13 cellular contexts compared by ENCODE assay signal in the genomic region with DNA sequence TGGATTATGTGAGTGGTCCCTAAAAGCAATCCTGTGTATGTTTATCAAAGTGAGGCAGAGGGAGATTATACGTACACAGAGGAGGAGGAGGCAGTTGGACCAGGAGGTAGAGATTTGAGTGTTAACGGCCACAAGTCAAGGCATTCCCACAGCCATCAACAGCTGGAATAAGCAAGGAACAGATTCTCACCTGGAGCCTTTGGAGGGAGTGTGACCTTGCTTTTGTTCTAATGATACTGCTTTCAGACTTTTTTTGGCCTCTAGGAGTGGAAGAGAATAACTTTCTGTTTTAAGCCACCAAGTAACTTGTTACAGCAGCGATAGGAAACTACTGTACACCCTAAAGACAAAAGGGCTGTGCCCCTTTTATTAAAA. TPM values are rescaled to one million over a fixed set of nuclear protein-coding genes. Genes with fewer than 3 reads are reported as not detected.
DNase-seq lines count a peak whose midpoint lies in the region; ATAC-seq, FAIRE-seq and TF ChIP-seq lines count a peak whose summit lies in the region.
"Had no signal": no experiment of that assay in that cellular context is flagged by ENCODE, and none has a peak within 500 bp of the region (broad histone marks: within the 10 kb centered on the region; RNA-seq: fewer than 3 reads in every experiment).

No MANE protein-coding gene starts in this region.

- H3K4me2 ChIP-seq in A549 (0 out of 3 replicates have a peak overlapping the region, but pooled peaks have one; percentile 3), GM23248 (ENCODE audit: unreplicated experiment) (peak overlapping the region; percentile 22)

- TF ChIP-seq RAD21 in A549 (conservative IDR thresholded peaks at IDR 0.05 in 1 of 2, IDR thresholded peaks at IDR 0.05 in 1 of 2) = no peak

- TF ChIP-seq CTCF in A549 (IDR thresholded peaks at IDR 0.05) (no peak), lung (IDR thresholded peaks at IDR 0.05; ENCODE audit: control extremely low read depth, extremely low read depth) (no peak), HFFc6 (IDR thresholded peaks at IDR 0.05) (no peak), prostate gland (IDR thresholded peaks at IDR 0.05) (no peak), thyroid gland (IDR thresholded peaks at IDR 0.05) (no peak)

- peaks cover 20% of the 10 kb centered on the region for H3K36me3 Mint-ChIP-seq in HFFc6 (ENCODE audit: low read depth)

- peaks cover 4% of the 10 kb centered on the region for H3K4me1 Mint-ChIP-seq in HFFc6 (ENCODE audit: low read depth)

- no peaks in the 10 kb centered on the region for H3K9me2 ChIP-seq in GM23248 (ENCODE audit: insufficient read depth)

- H3K4me1 ChIP-seq in A549 (peaks cover 19% of the 10 kb centered on the region; the same call in 2 of the 3 replicates), GM23248 (ENCODE audit: insufficient read depth) (0 out of 2 replicates have a peak, but pooled peaks cover 5% of the 10 kb centered on the region), adipocyte (ENCODE audit: control insufficient read depth, insufficient read depth, low read length) (no peaks in the 10 kb centered on the region), lung (ENCODE audit: control insufficient read depth in 2 of 2, insufficient read depth in 2 of 2, low read length in 2 of 2) (peaks cover 1 to 12% of the 10 kb centered on the region in 2 donors), prostate gland (replicated peaks) (no peaks in the 10 kb centered on the region), thyroid gland (peaks cover 0 to 5% of the 10 kb centered on the region in 2 donors)
- H3K4me1 ChIP-seq: esophagus squamous epithelium had no signal

- H4K20me1 ChIP-seq in GM23248 (ENCODE audit: insufficient read depth) = no peaks in the 10 kb centered on the region

- peak overlapping the region; percentile 53 for H2AFZ ChIP-seq in GM23248

- H3K36me3 ChIP-seq in GM23248 (ENCODE audit: low read depth) (no peaks in the 10 kb centered on the region), adipocyte (ENCODE audit: control insufficient read depth, insufficient read depth, low read length, severe bottlenecking) (no peaks in the 10 kb centered on the region), lung (ENCODE audit: control insufficient read depth in 2 of 2, insufficient read depth in 2 of 2, low read length in 2 of 2) (peaks cover 0 to 2% of the 10 kb centered on the region in 2 donors), prostate gland (no peaks in the 10 kb centered on the region), thyroid gland (no peaks in the 10 kb centered on the region)
- H3K36me3 ChIP-seq: esophagus squamous epithelium had no signal

- no peaks in the 10 kb centered on the region for H3K27me3 Mint-ChIP-seq in HFFc6 (ENCODE audit: insufficient read depth)

- DNase-seq in A549 (ENCODE audit: low read depth in 1 of 2, low spot score in 1 of 2) = no peak
- no peak for DNase-seq in GM23248
- DNase-seq in adipocyte (ENCODE audit: low read depth) = peak; percentile 6
- no peak for DNase-seq in lung (ENCODE audit: low spot score)
- no peak for DNase-seq in HFFc6
- DNase-seq in prostate gland (ENCODE audit: low spot score) = no peak
- DNase-seq in thyroid gland = no peak
- DNase-seq: activated T-cell treated with anti-CD3 and anti-CD28 coated beads, Interleukin-2, amount 50 U/mL, for 4 hours; esophagus squamous epithelium; NCI-H2227 treated with DMSO at 0.1 percent for 48 hours; stimulated activated CD8-positive, alpha-beta memory T cell treated with anti-CD3 and anti-CD28 coated beads, Interleukin-4, amount 100 ng/mL, for 48 hours had no signal

- no peak overlapping the region for H3K27ac Mint-ChIP-seq in HFFc6

- H3K27ac ChIP-seq in A549 (peak overlapping the region; percentile 6 to 35; a peak in 2 of 6 replicates), GM23248 (no peak overlapping the region), lung (ENCODE audit: low read depth in 1 of 2, low read length in 1 of 2) (peak overlapping the region; percentile 26 to 69), prostate gland (no peak overlapping the region), thyroid gland (peak overlapping the region in 1 of 3 donors; percentile 12)
- H3K27ac ChIP-seq: esophagus squamous epithelium had no signal

- WGBS in A549 (ENCODE audit: missing lambda C conversion rate) = 81% methylated on average over 3 of the region's 3 CpGs
- 66 to 68% methylated on average over 3 of the region's 3 CpGs for WGBS in GM23248 (ENCODE audit: low coverage in 1 of 2, low lambda C conversion rate in 2 of 2, missing lambda C conversion rate in 2 of 2), 2 experiments
- WGBS in lung, 2 donors = 74 to 87% methylated on average over 3 of the region's 3 CpGs
- WGBS in prostate gland = 82% methylated on average over 3 of the region's 3 CpGs
- WGBS in thyroid gland, 2 donors = 87 to 95% methylated on average over 3 of the region's 3 CpGs

- H3K9me3 ChIP-seq in A549 = peaks cover 7% of the 10 kb centered on the region; the same call in 1 of the 3 replicates
- H3K9me3 ChIP-seq in GM23248 (ENCODE audit: low read depth) = no peaks in the 10 kb centered on the region
- H3K9me3 ChIP-seq in adipocyte (ENCODE audit: control insufficient read depth, low read length) = peaks cover 1% of the 10 kb centered on the region
- no peaks in the 10 kb centered on the region for H3K9me3 ChIP-seq in lung (ENCODE audit: control insufficient read depth in 2 of 2, insufficient read depth in 1 of 2, low read length in 1 of 2)
- H3K9me3 ChIP-seq in prostate gland = no peaks in the 10 kb centered on the region
- no peaks in the 10 kb centered on the region for H3K9me3 ChIP-seq in thyroid gland
- H3K9me3 ChIP-seq: esophagus squamous epithelium had no signal

- H3K27me3 ChIP-seq in GM23248 (replicated peaks; ENCODE audit: insufficient read depth) (no peaks in the 10 kb centered on the region), adipocyte (replicated peaks; ENCODE audit: control insufficient read depth, insufficient read depth, low read length) (no peaks in the 10 kb centered on the region), lung (ENCODE audit: control insufficient read depth, insufficient read depth) (no peaks in the 10 kb centered on the region), prostate gland (replicated peaks; ENCODE audit: insufficient read depth) (no peaks in the 10 kb centered on the region), thyroid gland (no peaks in the 10 kb centered on the region)
- H3K27me3 ChIP-seq: esophagus squamous epithelium had no signal

- H3K4me3 ChIP-seq in A549 (no peak overlapping the region), GM23248 (peak overlapping the region; percentile 11; the same call in 1 of the 2 replicates), adipocyte (ENCODE audit: low read length) (no peak overlapping the region), lung (no peak overlapping the region), prostate gland (no peak overlapping the region), thyroid gland (replicated peaks in 1 of 3) (no peak overlapping the region)
- H3K4me3 ChIP-seq: esophagus squamous epithelium had no signal

- H3K9ac ChIP-seq in GM23248 (no peak overlapping the region), adipocyte (ENCODE audit: low read length) (no peak overlapping the region)

- CTCF ChIA-PET in A549 (lab: Yijun Ruan, JAX) = no interaction called here

- H3K79me2 ChIP-seq in GM23248 (ENCODE audit: insufficient read depth) = peaks cover 81% of the 10 kb centered on the region

- no peak for TF ChIP-seq POLR2A in A549 (IDR thresholded peaks at IDR 0.05; ENCODE audit: low read length)
- TF ChIP-seq POLR2A in prostate gland (IDR thresholded peaks at IDR 0.05) = no peak
- no peak for TF ChIP-seq POLR2A in thyroid gland (IDR thresholded peaks at IDR 0.05)

- intact Hi-C loops in prostate gland (cut with DNase I) = no loop called here
- intact Hi-C loops in thyroid gland (cut with DNase I) = no loop called here

- no peak overlapping the region for H3K4me3 Mint-ChIP-seq in HFFc6
- H3K4me3 Mint-ChIP-seq: activated T-cell treated with anti-CD3 and anti-CD28 coated beads, Interleukin-2, amount 50 U/mL, for 4 hours; nephron had no signal

- POLR2A ChIA-PET in A549 (lab: Yijun Ruan, JAX) = no interaction called here

- in situ Hi-C loops in GM23248 (cut with MboI) = no loop called here

- peaks cover 9% of the 10 kb centered on the region for H3K9me3 Mint-ChIP-seq in HFFc6
- H3K9me3 Mint-ChIP-seq: activated T-cell treated with anti-CD3 and anti-CD28 coated beads, Interleukin-2, amount 50 U/mL, for 4 hours had no signal

- ATAC-seq in A549 (peak; percentile 43 to 66; a peak in 5 of 6 replicates), lung (ENCODE audit: insufficient read depth, low FRiP score) (no peak), HG03521 (IDR thresholded peaks at IDR 0.05; ENCODE audit: unreplicated experiment) (no peak)
- ATAC-seq: activated T-cell treated with anti-CD3 and anti-CD28 coated beads, Interleukin-2, amount 50 U/mL, for 4 hours had no signal

- TF ChIP-seq EP300 in A549 (IDR thresholded peaks at IDR 0.05) = no peak

- no peaks in the 10 kb centered on the region for H3F3A ChIP-seq in GM23248 (ENCODE audit: insufficient read depth)

- no peak for FAIRE-seq in A549 (lab: Jason Lieb, UNC)

TF ChIP-seq in A549, 52 proteins besides CTCF, POLR2A, EP300 and RAD21 (continues in another document):
- no peak for TF ChIP-seq MAZ (IDR thresholded peaks at IDR 0.05; ENCODE audit: borderline replicate concordance, low read depth, low read length)
- TF ChIP-seq CBX8 (IDR thresholded peaks at IDR 0.05) = no peak
- no peak for TF ChIP-seq EHMT2 (IDR thresholded peaks at IDR 0.05; ENCODE audit: low read depth)
- no peak for TF ChIP-seq NPAS2 (CRISPR knock-in tag; IDR thresholded peaks at IDR 0.05; ENCODE audit: borderline replicate concordance)
- no peak for TF ChIP-seq TFCP2L1 (CRISPR knock-in tag; IDR thresholded peaks at IDR 0.05)
- no peak for TF ChIP-seq NFE2L2 (conservative IDR thresholded peaks at IDR 0.05; ENCODE audit: low read length)
- TF ChIP-seq POLR2AphosphoS2 (conservative IDR thresholded peaks at IDR 0.05; ENCODE audit: low read length) = no peak
- TF ChIP-seq ZC3H11A (IDR thresholded peaks at IDR 0.05) = no peak
- no peak for TF ChIP-seq HOXB5 (CRISPR knock-in tag; IDR thresholded peaks at IDR 0.05)
- no peak for TF ChIP-seq RFX5 (IDR thresholded peaks at IDR 0.05)
- TF ChIP-seq FOSL2 (IDR thresholded peaks at IDR 0.05) = no peak
- TF ChIP-seq FOSL2 (CRISPR knock-in tag; IDR thresholded peaks at IDR 0.05) = no peak

RNA-seq across cellular contexts. Expression of gene LCLAT1, which starts 18.1 kb away (rescaled TPM):
- 55.7 and 71.0 TPM in 2 replicates for polyA plus RNA-seq in A549 (2011; rRNA removed)
- 12.3 and 13.7 TPM in 2 replicates for polyA plus RNA-seq in A549 (2012; cell fraction: cytosol; rRNA removed)
- 10.3 and 14.2 TPM in 2 replicates for polyA plus RNA-seq in A549 (2012; cell fraction: nucleus; rRNA removed)
- polyA plus RNA-seq in A549 (2017; fragmentation: RNase III; extraction: RNeasy Plus Mini Kit Qiagen cat#74134 plus additional on column Dnase treatment) = 17.7 to 19.5 TPM (median 17.9 TPM) in 3 replicates
- 67.1 and 80.2 TPM in 2 replicates for polyA minus RNA-seq in A549 (2011; rRNA and poly(A)+ RNA removed)
- 31.7 and 32.3 TPM in 2 replicates for total RNA-seq in GM23248 (2014; rRNA removed; shearing (Covaris generic))
- polyA plus RNA-seq in GM23248 (2016; fragmentation: Nextera tagmentation; extraction: Ambion mirVana) = 29.7 and 31.2 TPM in 2 replicates
- 10 to 100 TPM; 18.9 to 24.2 TPM for total RNA-seq in lung
- polyA plus RNA-seq in lung = 1 to 10 TPM; 2.4 to 2.6 TPM
- 10 to 100 TPM; 21.0 to 27.0 (median 23.0) TPM for total RNA-seq in HFFc6 (2021; fragmentation: NEBNext Ultra II Directional; extraction: Animal tissue kit (Norgen Biotek cat#: 25700))
- 10 to 100 TPM; 18.8 to 28.2 TPM for total RNA-seq in prostate gland
- total RNA-seq in thyroid gland = 10 to 100 TPM; 47.3 to 68.7 (median 54.1) TPM

Comparison
In these comparisons a context has a peak if more than half of its experiments do, and no peak if none do; other contexts are left out.
1. ATAC-seq: peak in A549 (2 of 2); none in lung (single experiment) and HG03521 (single experiment).
2. H3K27ac ChIP-seq: peak in A549 (2 of 2) and lung (2 of 2); none in GM23248 (single experiment) and prostate gland (0 of 2).